In the genomic region with DNA sequence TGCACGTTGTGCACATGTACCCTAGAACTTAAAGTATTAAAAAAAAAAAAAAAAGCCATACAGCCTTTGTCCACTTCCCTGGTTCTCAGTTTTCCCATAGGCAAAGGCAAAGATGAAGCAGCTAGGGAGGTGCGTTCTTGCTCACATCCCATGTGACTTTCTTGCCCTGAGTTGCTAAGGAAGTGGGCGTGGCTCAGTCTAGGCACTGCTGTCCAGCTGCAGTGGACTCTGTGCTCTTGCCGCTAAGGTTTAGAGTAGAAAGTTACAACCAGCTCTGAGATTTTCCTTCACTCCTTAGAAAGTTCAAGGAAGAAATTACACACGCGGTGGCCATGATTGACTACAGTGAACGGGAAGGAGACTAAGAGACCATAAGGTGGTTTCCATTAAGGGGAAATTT, we compare ENCODE assay signal across 17 cellular contexts.
DNase-seq lines count a peak whose midpoint lies in the region; ATAC-seq, FAIRE-seq and TF ChIP-seq lines count a peak whose summit lies in the region.
"Had no signal": no experiment of that assay in that cellular context is flagged by ENCODE, and none has a peak within 500 bp of the region (broad histone marks: within the 10 kb centered on the region; RNA-seq: fewer than 3 reads in every experiment).

No MANE protein-coding gene starts in this region.

- H3K9me3 Mint-ChIP-seq in GM23338 (no peaks in the 10 kb centered on the region; the same call in 2 of the 3 replicates), nephron progenitor cell (peaks cover 9% of the 10 kb centered on the region)

- intact Hi-C loops in vagina (cut with DNase I): no loop called here
- intact Hi-C loops in psoas muscle (cut with DNase I): no loop called here

- H3K9me3 ChIP-seq in vagina (no peaks in the 10 kb centered on the region), psoas muscle (no peaks in the 10 kb centered on the region)

- H3K4me2 ChIP-seq in GM23338: no peak overlapping the region

- H3K4me3 ChIP-seq in GM23338 (no peak overlapping the region), bronchial epithelial cell (ENCODE audit: low read depth, low read length) (no peak overlapping the region), vagina (no peak overlapping the region), psoas muscle (no peak overlapping the region)

- H3K27me3 Mint-ChIP-seq in GM23338 (ENCODE audit: insufficient read depth, low read depth, poor library complexity): no peaks in the 10 kb centered on the region
- no peaks in the 10 kb centered on the region for H3K27me3 Mint-ChIP-seq in nephron progenitor cell (ENCODE audit: low read depth, poor library complexity)
- H3K27me3 Mint-ChIP-seq: CD4-positive, alpha-beta memory T cell had no signal

- no peaks in the 10 kb centered on the region for H3K9me2 ChIP-seq in GM23338 (ENCODE audit: insufficient read depth)

- H3K4me1 ChIP-seq in GM23338 (ENCODE audit: insufficient read depth) (no peaks in the 10 kb centered on the region), vagina (peaks cover 7% of the 10 kb centered on the region), psoas muscle (no peaks in the 10 kb centered on the region)

- H3K4me3 Mint-ChIP-seq in GM23338 (no peak overlapping the region), nephron progenitor cell (no peak overlapping the region)
- H3K4me3 Mint-ChIP-seq: CD4-positive, alpha-beta memory T cell had no signal

- TF ChIP-seq POLR2A in vagina (IDR thresholded peaks at IDR 0.05): no peak

- peak overlapping the region; percentile 25; the same call in 1 of the 2 replicates for H2AFZ ChIP-seq in GM23338

- FAIRE-seq in bronchial epithelial cell (lab: Jason Lieb, UNC): peak; percentile 70

- H3K36me3 ChIP-seq in GM23338 (ENCODE audit: insufficient read depth) (no peaks in the 10 kb centered on the region), bronchial epithelial cell (ENCODE audit: control insufficient read depth, insufficient read depth, low read length) (no peaks in the 10 kb centered on the region), vagina (no peaks in the 10 kb centered on the region), psoas muscle (ENCODE audit: insufficient read depth in 1 of 2, low read depth in 1 of 2) (no peaks in the 10 kb centered on the region)

- H3K27me3 ChIP-seq in GM23338 (ENCODE audit: insufficient read depth): no peaks in the 10 kb centered on the region
- no peaks in the 10 kb centered on the region for H3K27me3 ChIP-seq in bronchial epithelial cell (ENCODE audit: control insufficient read depth, insufficient read depth, low read length)
- H3K27me3 ChIP-seq in vagina: no peaks in the 10 kb centered on the region
- H3K27me3 ChIP-seq in psoas muscle (ENCODE audit: insufficient read depth in 3 of 3, low read length in 2 of 3): no peaks in the 10 kb centered on the region

- H3K36me3 Mint-ChIP-seq in GM23338 (ENCODE audit: low read depth) (no peaks in the 10 kb centered on the region), nephron progenitor cell (ENCODE audit: low read depth) (no peaks in the 10 kb centered on the region)
- H3K36me3 Mint-ChIP-seq: CD4-positive, alpha-beta memory T cell had no signal

- WGBS in psoas muscle, 3 donors: 81 to 85% (median 84%) methylated on average over 7 of the region's 7 CpGs

- no peaks in the 10 kb centered on the region for H3K79me2 ChIP-seq in GM23338 (replicated peaks; ENCODE audit: insufficient read depth)

- H3K27ac Mint-ChIP-seq in GM23338 (no peak overlapping the region), nephron progenitor cell (no peak overlapping the region)
- H3K27ac Mint-ChIP-seq: CD4-positive, alpha-beta memory T cell had no signal

- ATAC-seq in GM23338: no peak
- no peak for ATAC-seq in psoas muscle

- H3K27ac ChIP-seq in GM23338 (ENCODE audit: low read depth) (no peak overlapping the region), vagina (no peak overlapping the region), psoas muscle (no peak overlapping the region)

- H3F3A ChIP-seq in GM23338 (replicated peaks; ENCODE audit: low read depth): no peaks in the 10 kb centered on the region

- peaks cover 4% of the 10 kb centered on the region; the same call in 2 of the 3 replicates for H3K4me1 Mint-ChIP-seq in GM23338
- H3K4me1 Mint-ChIP-seq in nephron progenitor cell: peaks cover 5% of the 10 kb centered on the region
- H3K4me1 Mint-ChIP-seq: CD4-positive, alpha-beta memory T cell had no signal

- peak; percentile 14 for DNase-seq in A172 (ENCODE audit: low spot score)
- no peak for DNase-seq in GM23338 (ENCODE audit: low spot score)
- no peak for DNase-seq in bronchial epithelial cell (ENCODE audit: low read depth)
- peak; percentile 2 for DNase-seq in nephron progenitor cell
- DNase-seq in NCI-H446 treated with DMSO at 0.1 percent for 48 hours (lab: John Stamatoyannopoulos, UW): no peak
- DNase-seq in vagina (ENCODE audit: extremely low spot score in 2 of 2): no peak
- no peak for DNase-seq in activated effector memory CD4-positive, alpha-beta T cell treated with anti-CD3 and anti-CD28 coated beads, Interleukin-2, amount 50 U/mL, for 16 hours
- DNase-seq in psoas muscle: no peak
- DNase-seq: 8988T; CD4-positive, alpha-beta memory T cell; DMS53; HCEC 1CT; NCI-H1694 treated with DMSO at 0.1 percent for 48 hours; NCI-H2227 treated with DMSO at 0.1 percent for 48 hours; NCI-H524; RPMI8226; SHP77 treated with DMSO at 0.1 percent for 48 hours had no signal

- H4K20me1 ChIP-seq in GM23338 (replicated peaks; ENCODE audit: insufficient read depth): no peaks in the 10 kb centered on the region

- TF ChIP-seq CTCF in GM23338 (conservative IDR thresholded peaks at IDR 0.05; ENCODE audit: low read depth in 2 of 2) (no peak), bronchial epithelial cell (IDR thresholded peaks at IDR 0.05; ENCODE audit: insufficient read depth, low read length, severe bottlenecking) (no peak), nephron progenitor cell (IDR thresholded peaks at IDR 0.05) (no peak), vagina (IDR thresholded peaks at IDR 0.05) (no peak), psoas muscle (IDR thresholded peaks at IDR 0.05) (no peak)

TF ChIP-seq in GM23338, 12 proteins besides CTCF, POLR2A, EP300 and RAD21 (continues in another document):
- TF ChIP-seq, protein P1, sequence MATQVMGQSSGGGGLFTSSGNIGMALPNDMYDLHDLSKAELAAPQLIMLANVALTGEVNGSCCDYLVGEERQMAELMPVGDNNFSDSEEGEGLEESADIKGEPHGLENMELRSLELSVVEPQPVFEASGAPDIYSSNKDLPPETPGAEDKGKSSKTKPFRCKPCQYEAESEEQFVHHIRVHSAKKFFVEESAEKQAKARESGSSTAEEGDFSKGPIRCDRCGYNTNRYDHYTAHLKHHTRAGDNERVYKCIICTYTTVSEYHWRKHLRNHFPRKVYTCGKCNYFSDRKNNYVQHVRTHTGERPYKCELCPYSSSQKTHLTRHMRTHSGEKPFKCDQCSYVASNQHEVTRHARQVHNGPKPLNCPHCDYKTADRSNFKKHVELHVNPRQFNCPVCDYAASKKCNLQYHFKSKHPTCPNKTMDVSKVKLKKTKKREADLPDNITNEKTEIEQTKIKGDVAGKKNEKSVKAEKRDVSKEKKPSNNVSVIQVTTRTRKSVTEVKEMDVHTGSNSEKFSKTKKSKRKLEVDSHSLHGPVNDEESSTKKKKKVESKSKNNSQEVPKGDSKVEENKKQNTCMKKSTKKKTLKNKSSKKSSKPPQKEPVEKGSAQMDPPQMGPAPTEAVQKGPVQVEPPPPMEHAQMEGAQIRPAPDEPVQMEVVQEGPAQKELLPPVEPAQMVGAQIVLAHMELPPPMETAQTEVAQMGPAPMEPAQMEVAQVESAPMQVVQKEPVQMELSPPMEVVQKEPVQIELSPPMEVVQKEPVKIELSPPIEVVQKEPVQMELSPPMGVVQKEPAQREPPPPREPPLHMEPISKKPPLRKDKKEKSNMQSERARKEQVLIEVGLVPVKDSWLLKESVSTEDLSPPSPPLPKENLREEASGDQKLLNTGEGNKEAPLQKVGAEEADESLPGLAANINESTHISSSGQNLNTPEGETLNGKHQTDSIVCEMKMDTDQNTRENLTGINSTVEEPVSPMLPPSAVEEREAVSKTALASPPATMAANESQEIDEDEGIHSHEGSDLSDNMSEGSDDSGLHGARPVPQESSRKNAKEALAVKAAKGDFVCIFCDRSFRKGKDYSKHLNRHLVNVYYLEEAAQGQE (IDR thresholded peaks at IDR 0.05; ENCODE audit: unreplicated experiment): no peak
- TF ChIP-seq POLR2AphosphoS5 (IDR thresholded peaks at IDR 0.05; ENCODE audit: low read depth) (no peak), ZNF114 (CRISPR knock-in tag; IDR thresholded peaks at IDR 0.05) (no peak), ETS1 (IDR thresholded peaks at IDR 0.05) (no peak), ZNF331 (CRISPR knock-in tag; IDR thresholded peaks at IDR 0.05; ENCODE audit: low read depth) (no peak), STAT1 (IDR thresholded peaks at IDR 0.05; ENCODE audit: unreplicated experiment) (no peak), EZH2 (IDR thresholded peaks at IDR 0.05; ENCODE audit: low read depth, unreplicated experiment) (no peak), CREB1 (CRISPR knock-in tag; IDR thresholded peaks at IDR 0.05; ENCODE audit: low read depth) (no peak), JUNB (IDR thresholded peaks at IDR 0.05; ENCODE audit: unreplicated experiment) (no peak)

Comparison
In these comparisons a context has a peak if more than half of its experiments do, and no peak if none do; other contexts are left out.
1. DNase-seq: peak in A172 (single experiment) and nephron progenitor cell (single experiment); none in GM23338 (single experiment), bronchial epithelial cell (single experiment), NCI-H446 treated with DMSO at 0.1 percent for 48 hours (single experiment), vagina (0 of 2), activated effector memory CD4-positive, alpha-beta T cell treated with anti-CD3 and anti-CD28 coated beads, Interleukin-2, amount 50 U/mL, for 16 hours (single experiment) and psoas muscle (0 of 2).